1 cellular context compared by ENCODE assay signal in genomic region chr7:12423355-12423994, GRCh38.
A peak's percentile ranks its signal among the peaks of the same experiment; 100 is the strongest.
TF ChIP-seq lines count a peak whose summit lies in the region.

No MANE protein-coding gene starts in this region.

TF ChIP-seq in HepG2, 621 proteins besides CTCF, POLR2A, EP300 and RAD21:
- TF ChIP-seq ZBTB26 (CRISPR knock-in tag; IDR thresholded peaks at IDR 0.05; ENCODE audit: borderline replicate concordance), result no peak
- TF ChIP-seq MAFK (conservative IDR thresholded peaks at IDR 0.05 in 1 of 2, IDR thresholded peaks at IDR 0.05 in 1 of 2; ENCODE audit: low read length in 2 of 2), result peak; percentile 3 to 43; a peak in 1 of 4 replicates
- TF ChIP-seq HMGXB3 (CRISPR knock-in tag; IDR thresholded peaks at IDR 0.05; ENCODE audit: borderline replicate concordance), result no peak
